7 cellular contexts compared by ENCODE assay signal in genomic region chr16:89815639-89816348, GRCh38. TPM values are rescaled to one million over a fixed set of nuclear protein-coding genes. Genes with fewer than 3 reads are reported as not detected.
DNase-seq lines count a peak whose midpoint lies in the region; ATAC-seq, FAIRE-seq and TF ChIP-seq lines count a peak whose summit lies in the region.

No MANE protein-coding gene starts in this region.

- H3K9ac ChIP-seq in GM12878 (ENCODE audit: control insufficient read depth, insufficient read depth, low read length) (peak overlapping the region; percentile 81), mesenchymal stem cell (ENCODE audit: low read length) (peak overlapping the region; percentile 90)

- no peak for FAIRE-seq in GM12892 (lab: Jason Lieb, UNC)
- FAIRE-seq in GM12878 (lab: Jason Lieb, UNC): peak; percentile 41

- H3K27me3 ChIP-seq in MG63 (no peaks in the 10 kb centered on the region), GM12878 (replicated peaks in 1 of 2; ENCODE audit: control insufficient read depth in 2 of 2, insufficient read depth in 2 of 2, low read length in 1 of 2) (no peaks in the 10 kb centered on the region), mesenchymal stem cell (ENCODE audit: control insufficient read depth in 1 of 2, insufficient read depth in 1 of 2, low read length in 2 of 2) (no peaks in the 10 kb centered on the region)

- no peak overlapping the region for H3K23ac ChIP-seq in mesenchymal stem cell (ENCODE audit: low read length in 2 of 2)

- no peak overlapping the region for H3K14ac ChIP-seq in mesenchymal stem cell (ENCODE audit: low read length in 2 of 2)

- no peak overlapping the region for H2BK15ac ChIP-seq in mesenchymal stem cell (ENCODE audit: low read depth, poor library complexity, severe bottlenecking)

- peak overlapping the region; percentile 39 for H4K91ac ChIP-seq in mesenchymal stem cell (ENCODE audit: low read length)

- H3K27ac ChIP-seq in GM12878 (ENCODE audit: control insufficient read depth, insufficient read depth): peak overlapping the region; percentile 77
- H3K27ac ChIP-seq in mesenchymal stem cell (ENCODE audit: low read length, poor library complexity, severe bottlenecking): no peak overlapping the region

- SMC1A ChIA-PET in GM12878 (lab: Charles Lee; ENCODE audit: uncharacterized antibody, unreplicated experiment): no interaction called here

- H3K4ac ChIP-seq in mesenchymal stem cell (ENCODE audit: low read depth in 1 of 2, low read length in 2 of 2): no peak overlapping the region

- BruUV-seq in GM12878 (replicated peaks; lab: Mats Ljungman, UMichigan): no TSS peak

- H3K4me1 ChIP-seq in GM12878 (ENCODE audit: control insufficient read depth, insufficient read depth, low read length) (peaks cover 9% of the 10 kb centered on the region), mesenchymal stem cell (ENCODE audit: control insufficient read depth, insufficient read depth, low read depth, low read length) (peaks cover 11% of the 10 kb centered on the region)

- CTCF ChIA-PET in GM12878 (lab: Yijun Ruan, JAX): interaction anchor here (0.7 to 1.1 kb wide), 3 partner anchors 22 to 110 kb away, joined by 3 to 6 read pairs (median 4); no protein-coding TSS in a partner anchor

- TF ChIP-seq CTCF in GM12878 (IDR thresholded peaks at IDR 0.05 in 2 of 3, conservative IDR thresholded peaks at IDR 0.05 in 1 of 3; ENCODE audit: control insufficient read depth in 2 of 3, extremely low read depth in 1 of 3, insufficient read depth in 1 of 3, low read depth in 3 of 3, low read length in 3 of 3): no peak

- H2AK5ac ChIP-seq in mesenchymal stem cell (ENCODE audit: low read length, severe bottlenecking): no peak overlapping the region

- peaks cover 4% of the 10 kb centered on the region for H3K36me3 ChIP-seq in MG63
- no peaks in the 10 kb centered on the region; a peak in 1 of 4 replicates for H3K36me3 ChIP-seq in GM12878 (ENCODE audit: control insufficient read depth in 2 of 2, insufficient read depth in 2 of 2, low read length in 1 of 2)
- H3K36me3 ChIP-seq in mesenchymal stem cell (ENCODE audit: control insufficient read depth in 1 of 2, insufficient read depth in 2 of 2, low read depth in 1 of 2, low read length in 2 of 2): peaks cover 0 to 6% of the 10 kb centered on the region in 2 experiments

- no peak overlapping the region for H4K8ac ChIP-seq in mesenchymal stem cell (ENCODE audit: low read length)

- TF ChIP-seq POLR2A in GM12892 (IDR thresholded peaks at IDR 0.05; ENCODE audit: low read depth, low read length) (no peak), GM12878 (IDR thresholded peaks at IDR 0.05; ENCODE audit: low read depth, low read length) (no peak)

- H3K4me3 ChIP-seq in MG63 (peak overlapping the region; percentile 67), GM12878 (peak overlapping the region; percentile 65), mesenchymal stem cell (ENCODE audit: insufficient read depth in 1 of 2, low read depth in 1 of 2, low read length in 2 of 2) (peak overlapping the region; percentile 83 to 97)

- peak overlapping the region; percentile 71 for H3K4me2 ChIP-seq in GM12878 (ENCODE audit: control insufficient read depth, insufficient read depth)
- H3K4me2 ChIP-seq in mesenchymal stem cell (ENCODE audit: low read length, poor library complexity, severe bottlenecking): peak overlapping the region; percentile 99

- peak overlapping the region; percentile 75 for H2AFZ ChIP-seq in GM12878 (ENCODE audit: control insufficient read depth, low read depth, low read length)
- peak overlapping the region; percentile 85 for H2AFZ ChIP-seq in mesenchymal stem cell (ENCODE audit: low read depth, low read length)

- in situ Hi-C loops in GM12878 (cut with MboI): no loop called here

- H3K18ac ChIP-seq in mesenchymal stem cell (ENCODE audit: low read depth in 1 of 2, low read length in 2 of 2): peak overlapping the region in 1 of 2 experiments; percentile 62

- RAD21 ChIA-PET in GM12878 (lab: Charles Lee; ENCODE audit: unreplicated experiment): interaction anchor here (1.7 kb wide), 1 partner anchor 12 kb away, joined by 3 read pairs; no protein-coding TSS in a partner anchor

- no peaks in the 10 kb centered on the region for H4K20me1 ChIP-seq in GM12878 (ENCODE audit: control insufficient read depth, insufficient read depth)

- POLR2A ChIA-PET in GM12878 (lab: Charles Lee): interaction anchor here (0.7 kb wide), 1 partner anchor 57 kb away, joined by 4 read pairs; the partner anchor contains the start of gene TCF25

- no peak overlapping the region for H2BK5ac ChIP-seq in mesenchymal stem cell (ENCODE audit: low read depth, low read length, poor library complexity, severe bottlenecking)

- ATAC-seq in GM21786 (IDR thresholded peaks at IDR 0.05; ENCODE audit: unreplicated experiment): peak; percentile 18
- ATAC-seq in GM12878: no peak; the same call in 1 of the 3 replicates

- no peak overlapping the region for H2BK12ac ChIP-seq in mesenchymal stem cell (ENCODE audit: low read length in 2 of 2)

- no peak overlapping the region for H2BK120ac ChIP-seq in mesenchymal stem cell (ENCODE audit: low read depth, low read length)

- H3K9me3 ChIP-seq in MG63 (no peaks in the 10 kb centered on the region), GM12878 (replicated peaks; ENCODE audit: control insufficient read depth, insufficient read depth, low read length) (no peaks in the 10 kb centered on the region), mesenchymal stem cell (ENCODE audit: control insufficient read depth, low read length) (no peaks in the 10 kb centered on the region)

- WGBS in GM12878 (ENCODE audit: insufficient coverage, insufficient replicate concordance, low lambda C conversion rate, missing lambda C conversion rate): under 1% methylated on average over 44 of the region's 65 CpGs
- 7% methylated on average over 45 of the region's 65 CpGs for WGBS in mesenchymal stem cell

- TF ChIP-seq RAD21 in GM12878 (IDR thresholded peaks at IDR 0.05; ENCODE audit: insufficient read depth, low read depth, low read length): no peak

- DNase-seq in GM12892 (ENCODE audit: insufficient read length) (peak; percentile 41), MG63 (no peak), GM12878 (ENCODE audit: low read depth, low spot score) (no peak), mesenchymal stem cell (peak; percentile 13), mesenteric fat pad (ENCODE audit: low spot score) (no peak), T1000 (lab: John Stamatoyannopoulos, UW) (no peak)

- peaks cover 27% of the 10 kb centered on the region for H3K79me2 ChIP-seq in GM12878 (ENCODE audit: control insufficient read depth, insufficient read depth, low read length)

- intact Hi-C loops in GM12878 (cut with micrococcal nuclease; ENCODE audit: unreplicated experiment): loop anchor here (2.0 kb wide), 1 partner anchor 45 kb away; no protein-coding TSS in a partner anchor

- no peak for TF ChIP-seq EP300 in GM12878 (IDR thresholded peaks at IDR 0.05; ENCODE audit: borderline replicate concordance in 1 of 2, control insufficient read depth in 1 of 2, low read depth in 2 of 2, low read length in 2 of 2)

- peaks cover 15% of the 10 kb centered on the region for H3K79me1 ChIP-seq in mesenchymal stem cell (replicated peaks; ENCODE audit: low read length, poor library complexity, severe bottlenecking)

RNA-seq across cellular contexts. Expression of gene FANCA, which starts 0.7 kb away (rescaled TPM):
- 62.7 TPM for polyA plus RNA-seq in GM12892 (2012; ENCODE audit: missing spikeins)
- 11.9 and 13.1 TPM in 2 replicates for total RNA-seq in MG63 (2014; rRNA removed; shearing (Covaris generic); ENCODE audit: low replicate concordance)
- total RNA-seq in GM12878 (2013; cell fraction: nucleolus; rRNA removed): 206 and 230 TPM in 2 replicates
- total RNA-seq in GM12878 (2014; rRNA removed): 46.8 and 57.7 TPM in 2 replicates
- total RNA-seq in GM12878 (2014; rRNA removed; fragmentation: Illumina TruSeq; extraction: Trizol): 32.0 and 32.1 TPM in 2 replicates
- total RNA-seq in GM12878 (2021): 64.3 and 84.5 TPM in 2 replicates
- polyA plus RNA-seq in GM12878 (2011; ENCODE audit: low read depth): 19.4 TPM
- polyA plus RNA-seq in GM12878 (2011; rRNA removed): 35.5 and 57.6 TPM in 2 replicates
- polyA plus RNA-seq in GM12878 (2011; cell fraction: cytosol; rRNA removed): 58.6 and 71.9 TPM in 2 replicates
- 314 and 366 TPM in 2 replicates for polyA plus RNA-seq in GM12878 (2011; cell fraction: nucleus; rRNA removed)
- 28.7 and 32.6 TPM in 2 replicates for polyA plus RNA-seq in GM12878 (2012)
- 30.6 and 54.3 TPM in 2 replicates for polyA plus RNA-seq in GM12878 (2014; fragmentation: Illumina TruSeq; extraction: Trizol)
- polyA plus RNA-seq in GM12878 (2014; fragmentation: Nextera tagmentation; extraction: Ambion mirVana): 1 to 10 TPM; 4.7 to 6.9 TPM
- polyA plus RNA-seq in GM12878 (2014; rRNA removed): 79.6 and 95.9 TPM in 2 replicates
- polyA plus RNA-seq in GM12878 (2016; fragmentation: Nextera tagmentation; extraction: Ambion mirVana): 10 to 100 TPM; 50.4 to 53.4 TPM
- 86.9 and 95.3 TPM in 2 replicates for polyA minus RNA-seq in GM12878 (2011; rRNA and poly(A)+ RNA removed)
- 32.7 and 34.4 TPM in 2 replicates for polyA minus RNA-seq in GM12878 (2011; cell fraction: cytosol; rRNA and poly(A)+ RNA removed)
- polyA minus RNA-seq in GM12878 (2011; cell fraction: nucleus; rRNA and poly(A)+ RNA removed): 98.0 and 181 TPM in 2 replicates
- polyA plus RNA-seq in mesenchymal stem cell (2013, experiment 1 of 2): 3.3 TPM
- polyA plus RNA-seq in mesenchymal stem cell (2013, experiment 2 of 2): 2.3 TPM
- 1.5 TPM for total RNA-seq in mesenteric fat pad

RNA-seq across cellular contexts. Expression of gene SPIRE2, which starts 12.5 kb away (rescaled TPM):
- polyA plus RNA-seq in GM12892 (2012; ENCODE audit: missing spikeins): 0.76 TPM
- total RNA-seq in MG63 (2014; rRNA removed; shearing (Covaris generic); ENCODE audit: low replicate concordance): 5.0 and 5.3 TPM in 2 replicates
- 0.64 and 1.8 TPM in 2 replicates for total RNA-seq in GM12878 (2013; cell fraction: nucleolus; rRNA removed)
- total RNA-seq in GM12878 (2014; rRNA removed): 0.05 and 0.23 TPM in 2 replicates
- 0.27 and 0.32 TPM in 2 replicates for total RNA-seq in GM12878 (2014; rRNA removed; fragmentation: Illumina TruSeq; extraction: Trizol)
- 0.35 and 0.64 TPM in 2 replicates for total RNA-seq in GM12878 (2021)
- polyA plus RNA-seq in GM12878 (2011; ENCODE audit: low read depth): not detected
- polyA plus RNA-seq in GM12878 (2011; rRNA removed): 0.04 TPM in 1 of 2 replicates, not detected in the other
- polyA plus RNA-seq in GM12878 (2011; cell fraction: cytosol; rRNA removed): 0.10 TPM in 1 of 2 replicates, not detected in the other
- 0.37 TPM in 2 replicates for polyA plus RNA-seq in GM12878 (2011; cell fraction: nucleus; rRNA removed)
- 0.15 and 0.17 TPM in 2 replicates for polyA plus RNA-seq in GM12878 (2012)
- polyA plus RNA-seq in GM12878 (2014; fragmentation: Illumina TruSeq; extraction: Trizol): 0.46 and 0.52 TPM in 2 replicates
- polyA plus RNA-seq in GM12878 (2014; fragmentation: Nextera tagmentation; extraction: Ambion mirVana): under 1 TPM; 0.03 to 0.18 TPM
- polyA plus RNA-seq in GM12878 (2014; rRNA removed): 0.05 and 0.28 TPM in 2 replicates
- under 1 TPM in 1 of 2 experiments, not detected in 1; 0.56 TPM for polyA plus RNA-seq in GM12878 (2016; fragmentation: Nextera tagmentation; extraction: Ambion mirVana)
- polyA minus RNA-seq in GM12878 (2011; rRNA and poly(A)+ RNA removed): 0.67 TPM in 1 of 2 replicates, not detected in the other
- 0.40 and 1.2 TPM in 2 replicates for polyA minus RNA-seq in GM12878 (2011; cell fraction: cytosol; rRNA and poly(A)+ RNA removed)
- 0.12 and 0.67 TPM in 2 replicates for polyA minus RNA-seq in GM12878 (2011; cell fraction: nucleus; rRNA and poly(A)+ RNA removed)
- polyA plus RNA-seq in mesenchymal stem cell (2013, experiment 1 of 2): 1.4 TPM
- polyA plus RNA-seq in mesenchymal stem cell (2013, experiment 2 of 2): 1.3 TPM
- 1.7 TPM for total RNA-seq in mesenteric fat pad

RNA-seq across cellular contexts. Expression of gene TCF25, which starts 57.6 kb away (rescaled TPM):
- polyA plus RNA-seq in GM12892 (2012; ENCODE audit: missing spikeins): 91.9 TPM
- total RNA-seq in MG63 (2014; rRNA removed; shearing (Covaris generic); ENCODE audit: low replicate concordance): 53.2 and 71.3 TPM in 2 replicates
- 211 and 247 TPM in 2 replicates for total RNA-seq in GM12878 (2013; cell fraction: nucleolus; rRNA removed)
- total RNA-seq in GM12878 (2014; rRNA removed): 92.1 and 102 TPM in 2 replicates
- total RNA-seq in GM12878 (2014; rRNA removed; fragmentation: Illumina TruSeq; extraction: Trizol): 47.1 and 52.7 TPM in 2 replicates
- 110 and 130 TPM in 2 replicates for total RNA-seq in GM12878 (2021)
- polyA plus RNA-seq in GM12878 (2011; ENCODE audit: low read depth): 79.7 TPM
- 70.2 and 87.7 TPM in 2 replicates for polyA plus RNA-seq in GM12878 (2011; rRNA removed)
- polyA plus RNA-seq in GM12878 (2011; cell fraction: cytosol; rRNA removed): 92.9 and 118 TPM in 2 replicates
- polyA plus RNA-seq in GM12878 (2011; cell fraction: nucleus; rRNA removed): 274 and 357 TPM in 2 replicates
- 148 and 213 TPM in 2 replicates for polyA plus RNA-seq in GM12878 (2012)
- polyA plus RNA-seq in GM12878 (2014; fragmentation: Illumina TruSeq; extraction: Trizol): 42.7 and 82.1 TPM in 2 replicates
- 10 to 100 TPM in 1 of 2 experiments, 1 to 10 TPM in 1; 8.4 to 22.5 TPM for polyA plus RNA-seq in GM12878 (2014; fragmentation: Nextera tagmentation; extraction: Ambion mirVana)
- polyA plus RNA-seq in GM12878 (2014; rRNA removed): 119 and 124 TPM in 2 replicates
- 10 to 100 TPM; 91.1 to 96.6 TPM for polyA plus RNA-seq in GM12878 (2016; fragmentation: Nextera tagmentation; extraction: Ambion mirVana)
- 51.9 and 78.2 TPM in 2 replicates for polyA minus RNA-seq in GM12878 (2011; rRNA and poly(A)+ RNA removed)
- polyA minus RNA-seq in GM12878 (2011; cell fraction: cytosol; rRNA and poly(A)+ RNA removed): 28.9 and 36.4 TPM in 2 replicates
- polyA minus RNA-seq in GM12878 (2011; cell fraction: nucleus; rRNA and poly(A)+ RNA removed): 46.1 and 78.6 TPM in 2 replicates
- polyA plus RNA-seq in mesenchymal stem cell (2013, experiment 1 of 2): 222 TPM
- 213 TPM for polyA plus RNA-seq in mesenchymal stem cell (2013, experiment 2 of 2)
- total RNA-seq in mesenteric fat pad: 156 TPM

Comparison
In these comparisons a context has a peak if more than half of its experiments do, and no peak if none do; other contexts are left out.
1. DNase-seq: peak in GM12892 (single experiment) and mesenchymal stem cell (single experiment); none in MG63 (single experiment), GM12878 (single experiment), mesenteric fat pad (single experiment) and T1000 (single experiment).
2. Peak in every context shown above with its lines, with median percentiles within 50 percentile points of each other: H3K4me3 ChIP-seq.